8 cellular contexts compared by ENCODE assay signal in the genomic region with DNA sequence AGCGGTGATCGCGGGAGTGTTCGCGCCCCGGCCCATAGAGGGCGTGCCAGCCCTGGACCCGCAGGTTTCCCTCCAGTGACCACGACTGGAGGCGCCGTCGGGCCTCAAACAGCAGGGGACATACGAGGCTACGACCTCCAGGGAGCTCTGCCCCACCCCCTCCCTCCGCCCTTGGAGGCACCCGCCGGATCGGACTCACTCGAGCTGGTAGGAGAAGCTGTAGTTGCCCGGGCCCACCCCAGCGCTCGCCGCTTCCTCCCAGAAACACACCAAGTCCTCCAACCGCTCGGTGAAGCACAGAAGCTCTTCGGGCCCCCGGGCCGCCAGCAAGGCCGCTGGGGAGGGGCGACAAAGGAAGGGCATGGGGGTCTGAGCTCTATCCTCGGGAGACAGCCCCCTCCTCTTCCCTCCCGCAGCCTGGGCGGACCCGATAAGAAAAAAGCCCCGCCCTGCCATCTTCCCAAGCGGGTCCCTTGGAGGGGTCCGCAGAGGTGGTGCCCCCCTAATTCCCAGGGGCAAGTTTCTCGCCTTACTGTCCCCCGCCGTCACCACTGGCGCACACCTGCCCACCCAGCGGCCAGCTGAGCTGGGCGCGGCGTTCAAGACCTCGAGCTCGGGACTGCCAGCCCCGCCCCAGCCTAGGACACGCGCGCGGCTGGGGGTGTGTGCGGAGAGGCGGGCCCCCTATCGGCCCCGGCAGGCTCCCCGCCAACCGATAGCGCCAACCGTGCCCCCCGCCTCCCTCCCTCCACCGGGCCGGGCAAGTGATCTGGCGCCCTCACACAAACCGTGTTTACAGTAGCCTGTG. TPM values are rescaled to one million over a fixed set of nuclear protein-coding genes. Genes with fewer than 3 reads are reported as not detected.
DNase-seq lines count a peak whose midpoint lies in the region; ATAC-seq, FAIRE-seq and TF ChIP-seq lines count a peak whose summit lies in the region.

No MANE protein-coding gene starts in this region.

- no peaks in the 10 kb centered on the region for H4K20me1 ChIP-seq in keratinocyte (ENCODE audit: control insufficient read depth, extremely low read depth, insufficient read depth, low read length)

- H3K36me3 Mint-ChIP-seq in CD4-positive, CD25-positive, alpha-beta regulatory T cell, result no peaks in the 10 kb centered on the region

- peaks cover 4% of the 10 kb centered on the region for H3K9me1 ChIP-seq in keratinocyte (ENCODE audit: control insufficient read depth, extremely low read depth, insufficient read depth, low read length)

- H3K27ac ChIP-seq in CD4-positive, CD25-positive, alpha-beta regulatory T cell (ENCODE audit: insufficient read depth, low read length, poor library complexity, severe bottlenecking), result no peak overlapping the region
- H3K27ac ChIP-seq in body of pancreas (peak overlapping the region in 3 of 4 donors; percentile 25 to 64 (median 55)), keratinocyte (ENCODE audit: control insufficient read depth, insufficient read depth, low read length) (no peak overlapping the region)

- intact Hi-C loops in body of pancreas (cut with DNase I), result no loop called here

- H3K9ac ChIP-seq in keratinocyte (ENCODE audit: control insufficient read depth, extremely low read depth, insufficient read depth, low read length), result no peak overlapping the region

- FAIRE-seq in keratinocyte (lab: Jason Lieb, UNC), result no peak

- dilution Hi-C loops in keratinocyte (cut with MboI; ENCODE audit: extremely low pct_ligation_motif_present, low sequenced_read_pairs), result no loop called here

- H3K4me3 Mint-ChIP-seq in CD4-positive, CD25-positive, alpha-beta regulatory T cell, result peak overlapping the region; percentile 68 to 75 (median 71)

- peak overlapping the region; percentile 69 for H3K4me2 ChIP-seq in keratinocyte (ENCODE audit: control insufficient read depth, extremely low read depth, insufficient read depth, low read depth, low read length)

- in situ Hi-C loops in SK-MEL-5 (cut with HindIII; ENCODE audit: low pct_unique_long_range_greater_than_20kb, low sequenced_read_pairs), result no loop called here

- no peak overlapping the region for H3K4me3 ChIP-seq in CD4-positive, CD25-positive, alpha-beta regulatory T cell (ENCODE audit: low read depth, low read length)
- H3K4me3 ChIP-seq in body of pancreas (no peak overlapping the region), keratinocyte (ENCODE audit: control insufficient read depth in 2 of 3, extremely low read depth in 1 of 3, insufficient read depth in 2 of 3, low read depth in 1 of 3, low read length in 3 of 3) (peak overlapping the region; percentile 5 to 37 (median 17))

- H3K9me3 Mint-ChIP-seq in CD4-positive, CD25-positive, alpha-beta regulatory T cell, result no peaks in the 10 kb centered on the region

- no peaks in the 10 kb centered on the region for H3K27me3 ChIP-seq in CD4-positive, CD25-positive, alpha-beta regulatory T cell (ENCODE audit: control insufficient read depth, insufficient read depth, low read length)
- H3K27me3 ChIP-seq in body of pancreas (no peaks in the 10 kb centered on the region), keratinocyte (ENCODE audit: control insufficient read depth, extremely low read depth, insufficient read depth, low read length) (peaks cover 9% of the 10 kb centered on the region)

- ATAC-seq in CD4-positive, CD25-positive, alpha-beta regulatory T cell (ENCODE audit: low read depth in 2 of 2), result no peak
- ATAC-seq in body of pancreas, result peak; percentile 17
- ATAC-seq in GM19328 (IDR thresholded peaks at IDR 0.05; ENCODE audit: unreplicated experiment), result no peak

- peak overlapping the region; percentile 27 for H2AFZ ChIP-seq in keratinocyte (ENCODE audit: control insufficient read depth, low read length)

- H3K4me1 ChIP-seq in CD4-positive, CD25-positive, alpha-beta regulatory T cell (ENCODE audit: control insufficient read depth, insufficient read depth, low read length, poor library complexity, severe bottlenecking), result peaks cover 43% of the 10 kb centered on the region
- peaks cover 45% of the 10 kb centered on the region for H3K4me1 ChIP-seq in body of pancreas
- H3K4me1 ChIP-seq in keratinocyte (ENCODE audit: control insufficient read depth, extremely low read depth, insufficient read depth, low read length), result peaks cover 30% of the 10 kb centered on the region

- H3K79me2 ChIP-seq in keratinocyte (ENCODE audit: control insufficient read depth, insufficient read depth, low read length), result no peaks in the 10 kb centered on the region

- WGBS in body of pancreas, 2 donors, result 3 to 4% methylated on average over 6 to 59 of the region's 65 CpGs

- no peaks in the 10 kb centered on the region for H3K9me3 ChIP-seq in CD4-positive, CD25-positive, alpha-beta regulatory T cell (ENCODE audit: control insufficient read depth in 2 of 2, low read length in 2 of 2)
- H3K9me3 ChIP-seq in body of pancreas, result no peaks in the 10 kb centered on the region
- H3K9me3 ChIP-seq in keratinocyte (ENCODE audit: control insufficient read depth, low read depth, low read length), result no peaks in the 10 kb centered on the region

- DNase-seq in CD4-positive, CD25-positive, alpha-beta regulatory T cell, result peak; percentile 23 to 52 (median 31)
- DNase-seq in HUDEP-2 (lab: John Stamatoyannopoulos, UW; ENCODE audit: unreplicated experiment in 76 of 76) (peak in 73 of 76 experiments; percentile 25 to 96 (median 91)), SK-MEL-5 (ENCODE audit: low read depth, low spot score) (peak; percentile 68), body of pancreas (peak; percentile 58 to 73 (median 64)), keratinocyte (ENCODE audit: low read depth, low spot score) (no peak), NCI-H187 treated with DMSO at 0.1 percent for 48 hours (lab: John Stamatoyannopoulos, UW) (no peak)
- peak in 2 of 3 experiments; percentile 13 to 18 for DNase-seq in stimulated activated CD4-positive, alpha-beta T cell treated with anti-CD3 and anti-CD28 coated beads, TNF-alpha, amount 100 ng/mL, for 4 hours (ENCODE audit: low read depth in 3 of 3)

- H3K4me1 Mint-ChIP-seq in CD4-positive, CD25-positive, alpha-beta regulatory T cell, result peaks cover 5 to 49% (median 23%) of the 10 kb centered on the region in 4 donors

- TF ChIP-seq CTCF in body of pancreas (IDR thresholded peaks at IDR 0.05) (peak; percentile 38 to 68 (median 61)), keratinocyte (optimal IDR thresholded peaks at IDR 0.05 in 1 of 3, IDR thresholded peaks at IDR 0.05 in 1 of 3, conservative IDR thresholded peaks at IDR 0.05 in 1 of 3; ENCODE audit: extremely low read depth in 1 of 3, insufficient read depth in 2 of 3, low read length in 3 of 3) (peak; percentile 64 to 90 (median 90))

- TF ChIP-seq POLR2A in body of pancreas (IDR thresholded peaks at IDR 0.05), result peak in 1 of 3 donors; percentile 17

- peaks cover under 1% of the 10 kb centered on the region for H3K36me3 ChIP-seq in CD4-positive, CD25-positive, alpha-beta regulatory T cell (ENCODE audit: control insufficient read depth, insufficient read depth, low read length)
- H3K36me3 ChIP-seq in body of pancreas (replicated peaks in 1 of 2; ENCODE audit: insufficient read depth in 1 of 2, low read depth in 2 of 2), result no peaks in the 10 kb centered on the region
- H3K36me3 ChIP-seq in keratinocyte (ENCODE audit: control insufficient read depth in 2 of 2, extremely low read depth in 1 of 2, insufficient read depth in 2 of 2, low read length in 2 of 2), result no peaks in the 10 kb centered on the region

- H3K27me3 Mint-ChIP-seq in CD4-positive, CD25-positive, alpha-beta regulatory T cell, result peaks cover 19% of the 10 kb centered on the region

- peak overlapping the region in 1 of 3 donors; percentile 99 for H3K27ac Mint-ChIP-seq in CD4-positive, CD25-positive, alpha-beta regulatory T cell

RNA-seq across cellular contexts. Expression of a gene that starts 1.0 kb away (rescaled TPM):
- 10.3 TPM for total RNA-seq in CD4-positive, CD25-positive, alpha-beta regulatory T cell
- 1 to 10 TPM; 7.3 to 9.2 (median 8.9) TPM for polyA plus RNA-seq in CD4-positive, CD25-positive, alpha-beta regulatory T cell
- 8.0 and 9.2 TPM in 2 replicates for total RNA-seq in SK-MEL-5 (2014; rRNA removed; shearing (Covaris generic))
- 16.3 and 18.6 TPM in 2 replicates for polyA plus RNA-seq in SK-MEL-5 (2015; cell fraction: cytosol; rRNA removed)
- 18.9 and 20.7 TPM in 2 replicates for polyA plus RNA-seq in SK-MEL-5 (2015; cell fraction: nucleus; rRNA removed)
- 10 to 100 TPM; 15.0 to 20.4 TPM for total RNA-seq in body of pancreas
- polyA plus RNA-seq in keratinocyte, result 0.68 to 0.94 TPM (median 0.85 TPM) in 3 replicates
- 0.17 TPM for polyA plus RNA-seq in keratinocyte (2011; ENCODE audit: low read depth)
- polyA plus RNA-seq in keratinocyte (2011; cell fraction: cytosol; rRNA removed), result 0.41 and 0.95 TPM in 2 replicates
- 0.80 and 1.5 TPM in 2 replicates for polyA plus RNA-seq in keratinocyte (2011; cell fraction: nucleus; rRNA removed)
- polyA plus RNA-seq in keratinocyte (2012; ENCODE audit: low replicate concordance), result 0.71 and 1.0 TPM in 2 replicates
- polyA minus RNA-seq in keratinocyte, result 0.26 to 0.52 TPM (median 0.43 TPM) in 3 replicates
- 3.3 TPM for polyA minus RNA-seq in keratinocyte (2011; cell fraction: cytosol; rRNA and poly(A)+ RNA removed)
- 0.31 and 0.63 TPM in 2 replicates for polyA minus RNA-seq in keratinocyte (2011; cell fraction: nucleus; rRNA and poly(A)+ RNA removed)

RNA-seq across cellular contexts. Expression of a gene that starts 8.6 kb away (rescaled TPM):
- total RNA-seq in CD4-positive, CD25-positive, alpha-beta regulatory T cell, result 3.0 TPM
- 1 to 10 TPM; 5.6 to 8.4 (median 7.0) TPM for polyA plus RNA-seq in CD4-positive, CD25-positive, alpha-beta regulatory T cell
- total RNA-seq in SK-MEL-5 (2014; rRNA removed; shearing (Covaris generic)), result 1.0 and 2.4 TPM in 2 replicates
- polyA plus RNA-seq in SK-MEL-5 (2015; cell fraction: cytosol; rRNA removed), result 2.4 and 3.5 TPM in 2 replicates
- polyA plus RNA-seq in SK-MEL-5 (2015; cell fraction: nucleus; rRNA removed), result 2.2 and 2.4 TPM in 2 replicates
- total RNA-seq in body of pancreas, result 1 to 10 TPM in 1 of 2 donors, under 1 TPM in 1; 0.78 to 2.0 TPM
- 2.1 to 2.5 TPM (median 2.2 TPM) in 3 replicates for polyA plus RNA-seq in keratinocyte
- polyA plus RNA-seq in keratinocyte (2011; ENCODE audit: low read depth), result 0.62 TPM
- polyA plus RNA-seq in keratinocyte (2011; cell fraction: cytosol; rRNA removed), result 1.4 and 2.0 TPM in 2 replicates
- polyA plus RNA-seq in keratinocyte (2011; cell fraction: nucleus; rRNA removed), result 2.1 and 2.3 TPM in 2 replicates
- 2.1 and 3.2 TPM in 2 replicates for polyA plus RNA-seq in keratinocyte (2012; ENCODE audit: low replicate concordance)
- polyA minus RNA-seq in keratinocyte, result 0.77 to 1.4 TPM (median 1.1 TPM) in 3 replicates
- not detected for polyA minus RNA-seq in keratinocyte (2011; cell fraction: cytosol; rRNA and poly(A)+ RNA removed)
- 0.53 and 0.54 TPM in 2 replicates for polyA minus RNA-seq in keratinocyte (2011; cell fraction: nucleus; rRNA and poly(A)+ RNA removed)

RNA-seq across cellular contexts. Expression of a gene that starts 27.9 kb away (rescaled TPM):
- total RNA-seq in CD4-positive, CD25-positive, alpha-beta regulatory T cell, result 10.4 TPM
- polyA plus RNA-seq in CD4-positive, CD25-positive, alpha-beta regulatory T cell, result 1 to 10 TPM in 3 of 4 donors, under 1 TPM in 1; 0.86 to 2.4 (median 2.1) TPM
- 4.9 and 7.6 TPM in 2 replicates for total RNA-seq in SK-MEL-5 (2014; rRNA removed; shearing (Covaris generic))
- polyA plus RNA-seq in SK-MEL-5 (2015; cell fraction: cytosol; rRNA removed), result 28.7 and 33.8 TPM in 2 replicates
- polyA plus RNA-seq in SK-MEL-5 (2015; cell fraction: nucleus; rRNA removed), result 18.2 and 25.5 TPM in 2 replicates
- 10 to 100 TPM in 1 of 2 donors, 1 to 10 TPM in 1; 9.9 to 30.3 TPM for total RNA-seq in body of pancreas
- polyA plus RNA-seq in keratinocyte, result 3.5 to 9.1 TPM (median 5.7 TPM) in 3 replicates
- polyA plus RNA-seq in keratinocyte (2011; ENCODE audit: low read depth), result 1.7 TPM
- polyA plus RNA-seq in keratinocyte (2011; cell fraction: cytosol; rRNA removed), result 5.9 and 12.7 TPM in 2 replicates
- polyA plus RNA-seq in keratinocyte (2011; cell fraction: nucleus; rRNA removed), result 14.4 and 18.4 TPM in 2 replicates
- 14.6 and 28.9 TPM in 2 replicates for polyA plus RNA-seq in keratinocyte (2012; ENCODE audit: low replicate concordance)
- polyA minus RNA-seq in keratinocyte, result 5.0 to 12.7 TPM (median 7.2 TPM) in 3 replicates
- polyA minus RNA-seq in keratinocyte (2011; cell fraction: cytosol; rRNA and poly(A)+ RNA removed), result 15.7 TPM
- polyA minus RNA-seq in keratinocyte (2011; cell fraction: nucleus; rRNA and poly(A)+ RNA removed), result 5.4 and 7.9 TPM in 2 replicates

RNA-seq across cellular contexts. Expression of a gene that starts 36.0 kb away (rescaled TPM):
- not detected for total RNA-seq in CD4-positive, CD25-positive, alpha-beta regulatory T cell
- not detected for polyA plus RNA-seq in CD4-positive, CD25-positive, alpha-beta regulatory T cell
- 2.0 and 2.2 TPM in 2 replicates for total RNA-seq in SK-MEL-5 (2014; rRNA removed; shearing (Covaris generic))
- 0.89 and 4.1 TPM in 2 replicates for polyA plus RNA-seq in SK-MEL-5 (2015; cell fraction: cytosol; rRNA removed)
- polyA plus RNA-seq in SK-MEL-5 (2015; cell fraction: nucleus; rRNA removed), result 9.3 and 37.8 TPM in 2 replicates
- 10 to 100 TPM; 35.0 to 56.0 TPM for total RNA-seq in body of pancreas
- polyA plus RNA-seq in keratinocyte, result not detected in 3 replicates
- polyA plus RNA-seq in keratinocyte (2011; ENCODE audit: low read depth), result not detected
- polyA plus RNA-seq in keratinocyte (2011; cell fraction: cytosol; rRNA removed), result not detected in 2 replicates
- polyA plus RNA-seq in keratinocyte (2011; cell fraction: nucleus; rRNA removed), result 0.06 TPM in 1 of 2 replicates, not detected in the other
- not detected in 2 replicates for polyA plus RNA-seq in keratinocyte (2012; ENCODE audit: low replicate concordance)
- not detected in 3 replicates for polyA minus RNA-seq in keratinocyte
- polyA minus RNA-seq in keratinocyte (2011; cell fraction: cytosol; rRNA and poly(A)+ RNA removed), result not detected
- polyA minus RNA-seq in keratinocyte (2011; cell fraction: nucleus; rRNA and poly(A)+ RNA removed), result 1.2 TPM in 1 of 2 replicates, not detected in the other

RNA-seq across cellular contexts. Expression of a gene that starts 36.8 kb away (rescaled TPM):
- 66.5 TPM for total RNA-seq in CD4-positive, CD25-positive, alpha-beta regulatory T cell
- polyA plus RNA-seq in CD4-positive, CD25-positive, alpha-beta regulatory T cell, result 10 to 100 TPM; 18.7 to 23.1 (median 21.7) TPM
- total RNA-seq in SK-MEL-5 (2014; rRNA removed; shearing (Covaris generic)), result 1.5 and 1.7 TPM in 2 replicates
- 1.8 and 4.2 TPM in 2 replicates for polyA plus RNA-seq in SK-MEL-5 (2015; cell fraction: cytosol; rRNA removed)
- 35.3 and 39.1 TPM in 2 replicates for polyA plus RNA-seq in SK-MEL-5 (2015; cell fraction: nucleus; rRNA removed)
- total RNA-seq in body of pancreas, result 10 to 100 TPM; 26.5 to 32.6 TPM
- polyA plus RNA-seq in keratinocyte, result 6.4 to 9.1 TPM (median 7.5 TPM) in 3 replicates
- 7.4 TPM for polyA plus RNA-seq in keratinocyte (2011; ENCODE audit: low read depth)
- polyA plus RNA-seq in keratinocyte (2011; cell fraction: cytosol; rRNA removed), result 3.3 and 4.9 TPM in 2 replicates
- polyA plus RNA-seq in keratinocyte (2011; cell fraction: nucleus; rRNA removed), result 26.4 and 27.5 TPM in 2 replicates
- polyA plus RNA-seq in keratinocyte (2012; ENCODE audit: low replicate concordance), result 7.6 and 11.5 TPM in 2 replicates
- polyA minus RNA-seq in keratinocyte, result 0.89 to 5.7 TPM (median 4.7 TPM) in 3 replicates
- 7.1 TPM for polyA minus RNA-seq in keratinocyte (2011; cell fraction: cytosol; rRNA and poly(A)+ RNA removed)
- 3.4 and 7.3 TPM in 2 replicates for polyA minus RNA-seq in keratinocyte (2011; cell fraction: nucleus; rRNA and poly(A)+ RNA removed)

Comparison
In these comparisons a context has a peak if more than half of its experiments do, and no peak if none do; other contexts are left out.
1. DNase-seq: peak in CD4-positive, CD25-positive, alpha-beta regulatory T cell (3 of 3), HUDEP-2 (73 of 76), SK-MEL-5 (single experiment), body of pancreas (4 of 4) and stimulated activated CD4-positive, alpha-beta T cell treated with anti-CD3 and anti-CD28 coated beads, TNF-alpha, amount 100 ng/mL, for 4 hours (2 of 3); none in keratinocyte (single experiment) and NCI-H187 treated with DMSO at 0.1 percent for 48 hours (single experiment).
2. H3K27ac ChIP-seq: peak in body of pancreas (3 of 4); none in CD4-positive, CD25-positive, alpha-beta regulatory T cell (single experiment) and keratinocyte (single experiment).
3. H3K4me3 ChIP-seq: peak in keratinocyte (3 of 3); none in CD4-positive, CD25-positive, alpha-beta regulatory T cell (single experiment) and body of pancreas (0 of 2).